ENCODE assay signal across 1 cellular context in the genomic region with DNA sequence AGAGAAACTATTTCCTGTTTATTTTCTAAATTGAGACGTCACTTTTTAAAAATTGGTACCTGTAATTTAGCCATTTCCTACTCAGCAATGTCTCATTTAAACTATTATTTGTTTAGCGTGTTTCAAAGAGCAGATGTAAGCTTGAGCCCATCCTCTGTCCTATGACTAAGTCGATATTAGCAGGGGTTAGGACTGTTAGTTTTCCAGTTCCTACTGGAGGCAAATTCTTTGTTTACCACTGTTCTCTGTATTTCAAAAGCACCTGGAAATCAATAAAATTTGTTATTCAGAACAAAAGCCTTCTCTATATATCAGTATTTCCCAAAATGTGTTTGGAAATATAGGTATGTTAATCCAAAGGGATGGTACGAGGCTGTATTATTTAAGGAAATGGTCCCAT.
TF ChIP-seq lines count a peak whose summit lies in the region.

No MANE protein-coding gene starts in this region.

TF ChIP-seq in HepG2, 621 proteins besides CTCF, POLR2A, EP300 and RAD21 (continued from another document and continues in another):
- TF ChIP-seq, protein P1, sequence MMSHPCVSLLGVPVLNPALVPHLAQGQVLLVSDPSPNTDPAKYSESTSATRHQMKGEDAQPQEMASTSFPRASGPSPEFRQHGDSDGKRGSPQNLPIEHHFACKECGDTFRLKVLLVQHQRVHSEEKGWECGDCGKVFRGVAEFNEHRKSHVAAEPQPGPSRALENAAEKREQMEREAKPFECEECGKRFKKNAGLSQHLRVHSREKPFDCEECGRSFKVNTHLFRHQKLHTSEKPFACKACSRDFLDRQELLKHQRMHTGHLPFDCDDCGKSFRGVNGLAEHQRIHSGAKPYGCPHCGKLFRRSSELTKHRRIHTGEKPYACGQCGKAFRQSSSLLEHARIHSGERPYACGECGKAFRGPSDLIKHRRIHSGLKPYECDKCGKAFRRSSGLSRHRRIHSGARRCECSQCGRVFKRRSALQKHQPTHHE (CRISPR knock-in tag; IDR thresholded peaks at IDR 0.05; ENCODE audit: borderline replicate concordance), result no peak
- TF ChIP-seq TEAD2 (CRISPR knock-in tag; IDR thresholded peaks at IDR 0.05) (no peak), PITX1 (CRISPR knock-in tag; IDR thresholded peaks at IDR 0.05) (no peak), CREB1 (IDR thresholded peaks at IDR 0.05) (no peak), CREB1 (CRISPR knock-in tag; IDR thresholded peaks at IDR 0.05) (peak; percentile 39; the same call in 1 of the 2 replicates), TBP (CRISPR knock-in tag; IDR thresholded peaks at IDR 0.05) (no peak), NR1H2 (CRISPR knock-in tag; IDR thresholded peaks at IDR 0.05; ENCODE audit: borderline replicate concordance, low read depth) (no peak), SOX6 (IDR thresholded peaks at IDR 0.05) (no peak), SOX6 (CRISPR knock-in tag; IDR thresholded peaks at IDR 0.05) (peak; percentile 80), DPF2 (CRISPR knock-in tag; IDR thresholded peaks at IDR 0.05; ENCODE audit: borderline replicate concordance, low read depth) (no peak), FOXM1 (CRISPR knock-in tag; IDR thresholded peaks at IDR 0.05) (no peak), SOX13 (IDR thresholded peaks at IDR 0.05) (no peak), SOX13 (CRISPR knock-in tag; conservative IDR thresholded peaks at IDR 0.05 in 1 of 2, IDR thresholded peaks at IDR 0.05 in 1 of 2) (peak in 1 of 2 experiments; percentile 51; a peak in 1 of 4 replicates), RARA (CRISPR knock-in tag; IDR thresholded peaks at IDR 0.05) (peak; percentile 15; the same call in 1 of the 2 replicates), FOXK2 (IDR thresholded peaks at IDR 0.05) (peak; percentile 15; the same call in 1 of the 2 replicates), SOX5 (CRISPR knock-in tag; IDR thresholded peaks at IDR 0.05; ENCODE audit: borderline replicate concordance) (peak; percentile 41; the same call in 1 of the 2 replicates), ZNF10 (CRISPR knock-in tag; IDR thresholded peaks at IDR 0.05; ENCODE audit: borderline replicate concordance, low read depth) (no peak), KAT2B (IDR thresholded peaks at IDR 0.05; ENCODE audit: borderline replicate concordance, low read depth, low read length) (0 out of 2 replicates have a peak, but pooled peaks have one; percentile 16), NFKBIZ (CRISPR knock-in tag; IDR thresholded peaks at IDR 0.05) (no peak), RCOR2 (CRISPR knock-in tag; IDR thresholded peaks at IDR 0.05) (peak; percentile 26; the same call in 1 of the 2 replicates), MAF1 (CRISPR knock-in tag; IDR thresholded peaks at IDR 0.05; ENCODE audit: borderline replicate concordance) (no peak), JUND (CRISPR knock-in tag; IDR thresholded peaks at IDR 0.05) (no peak), MAFK (conservative IDR thresholded peaks at IDR 0.05 in 1 of 2, IDR thresholded peaks at IDR 0.05 in 1 of 2; ENCODE audit: low read length in 2 of 2) (0 out of 4 replicates have a peak, but pooled peaks of 1 of the 2 experiments have one; percentile 5), ZNF777 (CRISPR knock-in tag; IDR thresholded peaks at IDR 0.05) (no peak), ZNF878 (CRISPR knock-in tag; IDR thresholded peaks at IDR 0.05) (no peak), BHLHE40 (IDR thresholded peaks at IDR 0.05; ENCODE audit: low read length) (no peak), NONO (IDR thresholded peaks at IDR 0.05) (no peak), NONO (CRISPR knock-in tag; conservative IDR thresholded peaks at IDR 0.05) (no peak), FOXP1 (IDR thresholded peaks at IDR 0.05) (no peak), FOXP1 (CRISPR knock-in tag; IDR thresholded peaks at IDR 0.05) (peak; percentile 45; the same call in 1 of the 2 replicates), KLF11 (CRISPR knock-in tag; IDR thresholded peaks at IDR 0.05) (no peak)
- TF ChIP-seq, protein P2, sequence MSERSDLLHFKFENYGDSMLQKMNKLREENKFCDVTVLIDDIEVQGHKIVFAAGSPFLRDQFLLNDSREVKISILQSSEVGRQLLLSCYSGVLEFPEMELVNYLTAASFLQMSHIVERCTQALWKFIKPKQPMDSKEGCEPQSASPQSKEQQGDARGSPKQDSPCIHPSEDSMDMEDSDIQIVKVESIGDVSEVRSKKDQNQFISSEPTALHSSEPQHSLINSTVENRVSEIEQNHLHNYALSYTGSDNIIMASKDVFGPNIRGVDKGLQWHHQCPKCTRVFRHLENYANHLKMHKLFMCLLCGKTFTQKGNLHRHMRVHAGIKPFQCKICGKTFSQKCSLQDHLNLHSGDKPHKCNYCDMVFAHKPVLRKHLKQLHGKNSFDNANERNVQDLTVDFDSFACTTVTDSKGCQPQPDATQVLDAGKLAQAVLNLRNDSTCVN (CRISPR knock-in tag; IDR thresholded peaks at IDR 0.05; ENCODE audit: borderline replicate concordance), result no peak
- TF ChIP-seq, protein P3, sequence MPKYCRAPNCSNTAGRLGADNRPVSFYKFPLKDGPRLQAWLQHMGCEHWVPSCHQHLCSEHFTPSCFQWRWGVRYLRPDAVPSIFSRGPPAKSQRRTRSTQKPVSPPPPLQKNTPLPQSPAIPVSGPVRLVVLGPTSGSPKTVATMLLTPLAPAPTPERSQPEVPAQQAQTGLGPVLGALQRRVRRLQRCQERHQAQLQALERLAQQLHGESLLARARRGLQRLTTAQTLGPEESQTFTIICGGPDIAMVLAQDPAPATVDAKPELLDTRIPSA (CRISPR knock-in tag; IDR thresholded peaks at IDR 0.05; ENCODE audit: borderline replicate concordance), result no peak
- TF ChIP-seq, protein P4, sequence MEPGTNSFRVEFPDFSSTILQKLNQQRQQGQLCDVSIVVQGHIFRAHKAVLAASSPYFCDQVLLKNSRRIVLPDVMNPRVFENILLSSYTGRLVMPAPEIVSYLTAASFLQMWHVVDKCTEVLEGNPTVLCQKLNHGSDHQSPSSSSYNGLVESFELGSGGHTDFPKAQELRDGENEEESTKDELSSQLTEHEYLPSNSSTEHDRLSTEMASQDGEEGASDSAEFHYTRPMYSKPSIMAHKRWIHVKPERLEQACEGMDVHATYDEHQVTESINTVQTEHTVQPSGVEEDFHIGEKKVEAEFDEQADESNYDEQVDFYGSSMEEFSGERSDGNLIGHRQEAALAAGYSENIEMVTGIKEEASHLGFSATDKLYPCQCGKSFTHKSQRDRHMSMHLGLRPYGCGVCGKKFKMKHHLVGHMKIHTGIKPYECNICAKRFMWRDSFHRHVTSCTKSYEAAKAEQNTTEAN (CRISPR knock-in tag; conservative IDR thresholded peaks at IDR 0.05), result no peak
- TF ChIP-seq, protein P5, sequence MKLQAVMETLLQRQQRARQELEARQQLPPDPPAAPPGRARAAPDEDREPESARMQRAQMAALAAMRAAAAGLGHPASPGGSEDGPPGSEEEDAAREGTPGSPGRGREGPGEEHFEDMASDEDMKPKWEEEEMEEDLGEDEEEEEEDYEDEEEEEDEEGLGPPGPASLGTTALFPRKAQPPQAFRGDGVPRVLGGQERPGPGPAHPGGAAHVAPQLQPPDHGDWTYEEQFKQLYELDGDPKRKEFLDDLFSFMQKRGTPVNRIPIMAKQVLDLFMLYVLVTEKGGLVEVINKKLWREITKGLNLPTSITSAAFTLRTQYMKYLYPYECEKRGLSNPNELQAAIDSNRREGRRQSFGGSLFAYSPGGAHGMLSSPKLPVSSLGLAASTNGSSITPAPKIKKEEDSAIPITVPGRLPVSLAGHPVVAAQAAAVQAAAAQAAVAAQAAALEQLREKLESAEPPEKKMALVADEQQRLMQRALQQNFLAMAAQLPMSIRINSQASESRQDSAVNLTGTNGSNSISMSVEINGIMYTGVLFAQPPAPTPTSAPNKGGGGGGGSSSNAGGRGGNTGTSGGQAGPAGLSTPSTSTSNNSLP (IDR thresholded peaks at IDR 0.05; ENCODE audit: low read depth, low read length), result no peak
- TF ChIP-seq, protein P6, sequence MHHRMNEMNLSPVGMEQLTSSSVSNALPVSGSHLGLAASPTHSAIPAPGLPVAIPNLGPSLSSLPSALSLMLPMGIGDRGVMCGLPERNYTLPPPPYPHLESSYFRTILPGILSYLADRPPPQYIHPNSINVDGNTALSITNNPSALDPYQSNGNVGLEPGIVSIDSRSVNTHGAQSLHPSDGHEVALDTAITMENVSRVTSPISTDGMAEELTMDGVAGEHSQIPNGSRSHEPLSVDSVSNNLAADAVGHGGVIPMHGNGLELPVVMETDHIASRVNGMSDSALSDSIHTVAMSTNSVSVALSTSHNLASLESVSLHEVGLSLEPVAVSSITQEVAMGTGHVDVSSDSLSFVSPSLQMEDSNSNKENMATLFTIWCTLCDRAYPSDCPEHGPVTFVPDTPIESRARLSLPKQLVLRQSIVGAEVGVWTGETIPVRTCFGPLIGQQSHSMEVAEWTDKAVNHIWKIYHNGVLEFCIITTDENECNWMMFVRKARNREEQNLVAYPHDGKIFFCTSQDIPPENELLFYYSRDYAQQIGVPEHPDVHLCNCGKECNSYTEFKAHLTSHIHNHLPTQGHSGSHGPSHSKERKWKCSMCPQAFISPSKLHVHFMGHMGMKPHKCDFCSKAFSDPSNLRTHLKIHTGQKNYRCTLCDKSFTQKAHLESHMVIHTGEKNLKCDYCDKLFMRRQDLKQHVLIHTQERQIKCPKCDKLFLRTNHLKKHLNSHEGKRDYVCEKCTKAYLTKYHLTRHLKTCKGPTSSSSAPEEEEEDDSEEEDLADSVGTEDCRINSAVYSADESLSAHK (CRISPR knock-in tag; IDR thresholded peaks at IDR 0.05; ENCODE audit: borderline replicate concordance), result no peak
- TF ChIP-seq, protein P7, sequence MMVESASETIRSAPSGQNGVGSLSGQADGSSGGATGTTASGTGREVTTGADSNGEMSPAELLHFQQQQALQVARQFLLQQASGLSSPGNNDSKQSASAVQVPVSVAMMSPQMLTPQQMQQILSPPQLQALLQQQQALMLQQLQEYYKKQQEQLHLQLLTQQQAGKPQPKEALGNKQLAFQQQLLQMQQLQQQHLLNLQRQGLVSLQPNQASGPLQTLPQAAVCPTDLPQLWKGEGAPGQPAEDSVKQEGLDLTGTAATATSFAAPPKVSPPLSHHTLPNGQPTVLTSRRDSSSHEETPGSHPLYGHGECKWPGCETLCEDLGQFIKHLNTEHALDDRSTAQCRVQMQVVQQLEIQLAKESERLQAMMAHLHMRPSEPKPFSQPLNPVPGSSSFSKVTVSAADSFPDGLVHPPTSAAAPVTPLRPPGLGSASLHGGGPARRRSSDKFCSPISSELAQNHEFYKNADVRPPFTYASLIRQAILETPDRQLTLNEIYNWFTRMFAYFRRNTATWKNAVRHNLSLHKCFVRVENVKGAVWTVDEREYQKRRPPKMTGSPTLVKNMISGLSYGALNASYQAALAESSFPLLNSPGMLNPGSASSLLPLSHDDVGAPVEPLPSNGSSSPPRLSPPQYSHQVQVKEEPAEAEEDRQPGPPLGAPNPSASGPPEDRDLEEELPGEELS (CRISPR knock-in tag; IDR thresholded peaks at IDR 0.05), result 0 out of 2 replicates have a peak, but pooled peaks have one; percentile 54
- TF ChIP-seq, protein P8, sequence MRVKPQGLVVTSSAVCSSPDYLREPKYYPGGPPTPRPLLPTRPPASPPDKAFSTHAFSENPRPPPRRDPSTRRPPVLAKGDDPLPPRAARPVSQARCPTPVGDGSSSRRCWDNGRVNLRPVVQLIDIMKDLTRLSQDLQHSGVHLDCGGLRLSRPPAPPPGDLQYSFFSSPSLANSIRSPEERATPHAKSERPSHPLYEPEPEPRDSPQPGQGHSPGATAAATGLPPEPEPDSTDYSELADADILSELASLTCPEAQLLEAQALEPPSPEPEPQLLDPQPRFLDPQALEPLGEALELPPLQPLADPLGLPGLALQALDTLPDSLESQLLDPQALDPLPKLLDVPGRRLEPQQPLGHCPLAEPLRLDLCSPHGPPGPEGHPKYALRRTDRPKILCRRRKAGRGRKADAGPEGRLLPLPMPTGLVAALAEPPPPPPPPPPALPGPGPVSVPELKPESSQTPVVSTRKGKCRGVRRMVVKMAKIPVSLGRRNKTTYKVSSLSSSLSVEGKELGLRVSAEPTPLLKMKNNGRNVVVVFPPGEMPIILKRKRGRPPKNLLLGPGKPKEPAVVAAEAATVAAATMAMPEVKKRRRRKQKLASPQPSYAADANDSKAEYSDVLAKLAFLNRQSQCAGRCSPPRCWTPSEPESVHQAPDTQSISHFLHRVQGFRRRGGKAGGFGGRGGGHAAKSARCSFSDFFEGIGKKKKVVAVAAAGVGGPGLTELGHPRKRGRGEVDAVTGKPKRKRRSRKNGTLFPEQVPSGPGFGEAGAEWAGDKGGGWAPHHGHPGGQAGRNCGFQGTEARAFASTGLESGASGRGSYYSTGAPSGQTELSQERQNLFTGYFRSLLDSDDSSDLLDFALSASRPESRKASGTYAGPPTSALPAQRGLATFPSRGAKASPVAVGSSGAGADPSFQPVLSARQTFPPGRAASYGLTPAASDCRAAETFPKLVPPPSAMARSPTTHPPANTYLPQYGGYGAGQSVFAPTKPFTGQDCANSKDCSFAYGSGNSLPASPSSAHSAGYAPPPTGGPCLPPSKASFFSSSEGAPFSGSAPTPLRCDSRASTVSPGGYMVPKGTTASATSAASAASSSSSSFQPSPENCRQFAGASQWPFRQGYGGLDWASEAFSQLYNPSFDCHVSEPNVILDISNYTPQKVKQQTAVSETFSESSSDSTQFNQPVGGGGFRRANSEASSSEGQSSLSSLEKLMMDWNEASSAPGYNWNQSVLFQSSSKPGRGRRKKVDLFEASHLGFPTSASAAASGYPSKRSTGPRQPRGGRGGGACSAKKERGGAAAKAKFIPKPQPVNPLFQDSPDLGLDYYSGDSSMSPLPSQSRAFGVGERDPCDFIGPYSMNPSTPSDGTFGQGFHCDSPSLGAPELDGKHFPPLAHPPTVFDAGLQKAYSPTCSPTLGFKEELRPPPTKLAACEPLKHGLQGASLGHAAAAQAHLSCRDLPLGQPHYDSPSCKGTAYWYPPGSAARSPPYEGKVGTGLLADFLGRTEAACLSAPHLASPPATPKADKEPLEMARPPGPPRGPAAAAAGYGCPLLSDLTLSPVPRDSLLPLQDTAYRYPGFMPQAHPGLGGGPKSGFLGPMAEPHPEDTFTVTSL (CRISPR knock-in tag; IDR thresholded peaks at IDR 0.05; ENCODE audit: borderline replicate concordance), result peak; percentile 58; the same call in 1 of the 2 replicates
- TF ChIP-seq, protein P9, sequence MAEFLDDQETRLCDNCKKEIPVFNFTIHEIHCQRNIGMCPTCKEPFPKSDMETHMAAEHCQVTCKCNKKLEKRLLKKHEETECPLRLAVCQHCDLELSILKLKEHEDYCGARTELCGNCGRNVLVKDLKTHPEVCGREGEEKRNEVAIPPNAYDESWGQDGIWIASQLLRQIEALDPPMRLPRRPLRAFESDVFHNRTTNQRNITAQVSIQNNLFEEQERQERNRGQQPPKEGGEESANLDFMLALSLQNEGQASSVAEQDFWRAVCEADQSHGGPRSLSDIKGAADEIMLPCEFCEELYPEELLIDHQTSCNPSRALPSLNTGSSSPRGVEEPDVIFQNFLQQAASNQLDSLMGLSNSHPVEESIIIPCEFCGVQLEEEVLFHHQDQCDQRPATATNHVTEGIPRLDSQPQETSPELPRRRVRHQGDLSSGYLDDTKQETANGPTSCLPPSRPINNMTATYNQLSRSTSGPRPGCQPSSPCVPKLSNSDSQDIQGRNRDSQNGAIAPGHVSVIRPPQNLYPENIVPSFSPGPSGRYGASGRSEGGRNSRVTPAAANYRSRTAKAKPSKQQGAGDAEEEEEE (CRISPR knock-in tag; IDR thresholded peaks at IDR 0.05; ENCODE audit: borderline replicate concordance), result no peak
- TF ChIP-seq, protein P10, sequence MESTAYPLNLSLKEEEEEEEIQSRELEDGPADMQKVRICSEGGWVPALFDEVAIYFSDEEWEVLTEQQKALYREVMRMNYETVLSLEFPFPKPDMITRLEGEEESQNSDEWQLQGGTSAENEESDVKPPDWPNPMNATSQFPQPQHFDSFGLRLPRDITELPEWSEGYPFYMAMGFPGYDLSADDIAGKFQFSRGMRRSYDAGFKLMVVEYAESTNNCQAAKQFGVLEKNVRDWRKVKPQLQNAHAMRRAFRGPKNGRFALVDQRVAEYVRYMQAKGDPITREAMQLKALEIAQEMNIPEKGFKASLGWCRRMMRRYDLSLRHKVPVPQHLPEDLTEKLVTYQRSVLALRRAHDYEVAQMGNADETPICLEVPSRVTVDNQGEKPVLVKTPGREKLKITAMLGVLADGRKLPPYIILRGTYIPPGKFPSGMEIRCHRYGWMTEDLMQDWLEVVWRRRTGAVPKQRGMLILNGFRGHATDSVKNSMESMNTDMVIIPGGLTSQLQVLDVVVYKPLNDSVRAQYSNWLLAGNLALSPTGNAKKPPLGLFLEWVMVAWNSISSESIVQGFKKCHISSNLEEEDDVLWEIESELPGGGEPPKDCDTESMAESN (CRISPR knock-in tag; conservative IDR thresholded peaks at IDR 0.05), result no peak
